Comparison of ENCODE assay signal across 8 cellular contexts in genomic region chr22:36339171-36340065, GRCh38. TPM values are rescaled to one million over a fixed set of nuclear protein-coding genes. Genes with fewer than 3 reads are reported as not detected.
DNase-seq lines count a peak whose midpoint lies in the region; ATAC-seq and TF ChIP-seq lines count a peak whose summit lies in the region.

No MANE protein-coding gene starts in this region.

- no peak overlapping the region for H3K27ac ChIP-seq in OCI-LY7 (ENCODE audit: low read depth, low read length, poor library complexity, severe bottlenecking)
- peak overlapping the region; percentile 48 for H3K27ac ChIP-seq in caudate nucleus (ENCODE audit: low read depth, low read length)

- H3K36me3 Mint-ChIP-seq in naive thymus-derived CD8-positive, alpha-beta T cell, result peaks cover 7 to 89% (median 23%) of the 10 kb centered on the region in 3 donors

- TF ChIP-seq CTCF in OCI-LY7 (conservative IDR thresholded peaks at IDR 0.05; ENCODE audit: low read length), result no peak

- H3K4me1 ChIP-seq in OCI-LY7 (ENCODE audit: insufficient read depth, low read length, poor library complexity, severe bottlenecking), result peaks cover 11% of the 10 kb centered on the region

- peaks cover 19% of the 10 kb centered on the region; the same call in 1 of the 2 replicates for H3K79me2 ChIP-seq in OCI-LY7 (ENCODE audit: insufficient read depth, low read depth, low read length)

- no peaks in the 10 kb centered on the region for H3K9me3 ChIP-seq in OCI-LY7 (ENCODE audit: low read length)

- H3K4me3 ChIP-seq in OCI-LY7 (ENCODE audit: low read depth, low read length, poor library complexity, severe bottlenecking), result no peak overlapping the region

- H3K4me1 Mint-ChIP-seq in naive thymus-derived CD8-positive, alpha-beta T cell, result peaks cover 55 to 97% (median 91%) of the 10 kb centered on the region in 4 donors

- H2AFZ ChIP-seq in OCI-LY7 (ENCODE audit: low read length), result no peak overlapping the region

- ATAC-seq in naive thymus-derived CD8-positive, alpha-beta T cell, result peak; percentile 33 to 37
- ATAC-seq in esophagus mucosa, result no peak
- ATAC-seq in GM18867 (IDR thresholded peaks at IDR 0.05; ENCODE audit: unreplicated experiment), result no peak

- CTCF ChIA-PET in OCI-LY7 (lab: Charles Lee; ENCODE audit: unreplicated experiment), result no interaction called here

- no peaks in the 10 kb centered on the region for H3K9me3 Mint-ChIP-seq in naive thymus-derived CD8-positive, alpha-beta T cell

- H3K27ac Mint-ChIP-seq in naive thymus-derived CD8-positive, alpha-beta T cell, result peak overlapping the region; percentile 90 to 99 (median 96)

- no peaks in the 10 kb centered on the region for H3K9me2 ChIP-seq in OCI-LY7 (ENCODE audit: insufficient read depth, low read length)

- TSS peak; percentile 30 for BruUV-seq in OCI-LY7 (replicated peaks; lab: Mats Ljungman, UMichigan)

- H3K4me3 Mint-ChIP-seq in naive thymus-derived CD8-positive, alpha-beta T cell, result peak overlapping the region; percentile 3 to 89 (median 68)

- DNase-seq in AG08395 (ENCODE audit: low spot score) (peak; percentile 84), OCI-LY7 (ENCODE audit: low spot score) (no peak), caudate nucleus (lab: John Stamatoyannopoulos, UW) (no peak), NCI-H748 treated with DMSO at 0.1 percent for 48 hours (lab: John Stamatoyannopoulos, UW) (no peak), LoVo (ENCODE audit: low spot score) (no peak)
- peak in 3 of 10 donors; percentile 26 to 42 (median 26) for DNase-seq in naive thymus-derived CD8-positive, alpha-beta T cell

- intact Hi-C loops in OCI-LY7 (cut with micrococcal nuclease; ENCODE audit: unreplicated experiment), result no loop called here

- no peak overlapping the region for H3K4me2 ChIP-seq in OCI-LY7 (ENCODE audit: low read length)

- peaks cover 97% of the 10 kb centered on the region for H3K36me3 ChIP-seq in OCI-LY7 (ENCODE audit: insufficient read depth, low read length)

- H4K20me1 ChIP-seq in OCI-LY7 (ENCODE audit: insufficient read depth, low read length), result no peaks in the 10 kb centered on the region

- POLR2A ChIA-PET in OCI-LY7 (lab: Charles Lee), result interaction anchor here (0.6 kb wide), 1 partner anchor 631 kb away, joined by 6 read pairs; no protein-coding TSS in a partner anchor
- POLR2A ChIA-PET in naive thymus-derived CD8-positive, alpha-beta T cell (lab: Charles Lee), result interaction anchor here (0.7 to 50.0 kb wide), 7 partner anchors 8 to 120 kb away, joined by 3 to 2215 read pairs (median 4); partner anchors contain the start of gene MYH9

- H3K27me3 Mint-ChIP-seq in naive thymus-derived CD8-positive, alpha-beta T cell, result no peaks in the 10 kb centered on the region

RNA-seq across cellular contexts. Expression of gene MYH9, which starts 48.3 kb away (rescaled TPM):
- 112 and 133 TPM in 2 replicates for total RNA-seq in OCI-LY7 (2014; rRNA removed; shearing (Covaris generic))
- 213 and 223 TPM in 2 replicates for total RNA-seq in OCI-LY7 (2022)
- total RNA-seq in naive thymus-derived CD8-positive, alpha-beta T cell, result 100 to 1,000 TPM; 711 to 718 TPM
- 100 to 1,000 TPM in 2 of 3 donors, 10 to 100 TPM in 1; 51.2 to 389 (median 105) TPM for polyA plus RNA-seq in naive thymus-derived CD8-positive, alpha-beta T cell
- 487 TPM for total RNA-seq in esophagus mucosa

Comparison
In these comparisons a context has a peak if more than half of its experiments do, and no peak if none do; other contexts are left out.
1. ATAC-seq: peak in naive thymus-derived CD8-positive, alpha-beta T cell (2 of 2); none in esophagus mucosa (single experiment) and GM18867 (single experiment).